In the genomic region with DNA sequence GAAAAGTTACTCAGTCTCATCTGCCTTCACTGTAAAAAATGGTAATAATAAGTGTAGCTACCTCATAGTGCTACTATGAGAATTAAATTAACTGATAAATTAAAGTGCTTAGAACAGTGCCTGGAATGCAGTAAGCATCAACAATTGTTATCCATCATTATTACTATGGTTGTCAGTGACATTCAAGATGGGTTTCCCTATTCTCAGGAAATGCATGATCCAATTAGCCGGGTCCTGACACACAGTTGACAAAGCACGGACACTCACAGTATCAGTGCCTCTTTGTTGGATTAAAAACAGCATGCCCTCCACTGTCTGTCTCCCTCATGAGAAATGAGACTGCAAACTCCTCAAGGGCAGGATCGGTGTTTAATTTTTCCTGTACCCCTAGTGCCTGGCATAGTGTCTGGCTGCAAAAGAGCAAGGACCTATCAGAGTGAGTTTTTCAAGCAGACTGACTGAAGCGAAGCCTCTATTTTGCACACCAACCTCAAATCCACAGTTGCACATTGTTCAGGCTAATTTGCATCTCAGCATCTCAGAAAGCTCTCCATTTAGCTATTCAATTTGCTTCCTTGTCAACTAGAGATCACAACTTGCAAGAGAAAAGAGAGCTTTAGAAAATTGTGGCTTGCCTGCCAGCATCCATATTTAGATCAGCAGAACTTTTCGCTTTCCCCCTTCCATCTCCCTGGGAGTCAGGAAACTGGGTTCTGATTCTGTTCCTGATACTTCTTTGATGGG, we compare ENCODE assay signal across 17 cellular contexts.
"Had no signal": no experiment of that assay in that cellular context is flagged by ENCODE, and none has a peak within 500 bp of the region (broad histone marks: within the 10 kb centered on the region; RNA-seq: fewer than 3 reads in every experiment).

No MANE protein-coding gene starts in this region.

- FAIRE-seq: endothelial cell of umbilical vein, frontal cortex, small intestine, TTC549 had no signal

- H3K27me3 ChIP-seq: body of pancreas, esophagus muscularis mucosa, upper lobe of left lung had no signal

- H3K9me3 ChIP-seq: body of pancreas, esophagus muscularis mucosa, thoracic aorta, upper lobe of left lung had no signal

- H3K4me3 ChIP-seq: body of pancreas, esophagus muscularis mucosa, thoracic aorta, upper lobe of left lung had no signal

- ATAC-seq: body of pancreas; sciatic nerve; stimulated activated memory B cell treated with anti-CD40 and anti-IgM and Interleukin-4, amounts not matched to agents 10 μg/mL and 1 μg/mL and 100 μg/mL, for 72 hours had no signal

- H3K36me3 ChIP-seq: esophagus muscularis mucosa, thoracic aorta had no signal

- H3K4me1 ChIP-seq: body of pancreas had no signal

- DNase-seq: activated gamma-delta T cell treated with Interleukin-2 at 50 U/mL for 16 hours; activated T-cell treated with anti-CD3 and anti-CD28 coated beads, Interleukin-2, amount 50 U/mL, for 1 hour; body of pancreas; dermis blood vessel endothelial cell; effector memory CD4-positive, alpha-beta T cell; hippocampal formation; posterior cingulate gyrus; small intestine; stimulated activated CD4-positive, alpha-beta T cell treated with anti-CD3 and anti-CD28 coated beads, Interleukin-2, amount 100 ng/mL, for 24 hours; upper lobe of left lung had no signal

- H3K27ac ChIP-seq: body of pancreas, esophagus muscularis mucosa, thoracic aorta had no signal
